ENCODE assay signal across 17 cellular contexts in genomic region chr2:30250421-30250820, GRCh38. TPM values are rescaled to one million over a fixed set of nuclear protein-coding genes. Genes with fewer than 3 reads are reported as not detected.
A peak's percentile ranks its signal among the peaks of the same experiment; 100 is the strongest.
DNase-seq lines count a peak whose midpoint lies in the region; ATAC-seq, FAIRE-seq and TF ChIP-seq lines count a peak whose summit lies in the region.
"Had no signal": no experiment of that assay in that cellular context is flagged by ENCODE, and none has a peak within 500 bp of the region (broad histone marks: within the 10 kb centered on the region; RNA-seq: fewer than 3 reads in every experiment).

No MANE protein-coding gene starts in this region.

- H3K4me1 ChIP-seq in CD4-positive, CD25-positive, alpha-beta regulatory T cell (ENCODE audit: control insufficient read depth, insufficient read depth, low read length, poor library complexity, severe bottlenecking): peaks cover 94% of the 10 kb centered on the region
- H3K4me1 ChIP-seq in CD8-positive, alpha-beta T cell (ENCODE audit: insufficient read depth, low read length): peaks cover 97% of the 10 kb centered on the region
- peaks cover 0 to 4% (median 1%) of the 10 kb centered on the region in 4 experiments; a peak in 1 of 7 replicates for H3K4me1 ChIP-seq in H1 (replicated peaks in 1 of 4; ENCODE audit: control insufficient read depth in 3 of 4, insufficient read depth in 4 of 4, low read length in 3 of 4)
- peaks cover 4 to 26% (median 14%) of the 10 kb centered on the region in 4 donors for H3K4me1 ChIP-seq in Peyer's patch
- peaks cover 28% of the 10 kb centered on the region for H3K4me1 ChIP-seq in suprapubic skin
- H3K4me1 ChIP-seq: breast epithelium had no signal

- no peak overlapping the region for H3K9ac ChIP-seq in H1 (replicated peaks in 1 of 4; ENCODE audit: extremely low read depth in 1 of 4, low read depth in 3 of 4, low read length in 3 of 4)

- TF ChIP-seq EP300 in H1 (IDR thresholded peaks at IDR 0.05; ENCODE audit: borderline replicate concordance in 1 of 2, low read depth in 2 of 2, low read length in 2 of 2): no peak
- TF ChIP-seq EP300 in suprapubic skin (IDR thresholded peaks at IDR 0.05): no peak

- no peak for TF ChIP-seq POLR2A in H1 (IDR thresholded peaks at IDR 0.05; ENCODE audit: control extremely low read depth in 1 of 2, low read depth in 2 of 2, low read length in 2 of 2)
- no peak for TF ChIP-seq POLR2A in Peyer's patch (IDR thresholded peaks at IDR 0.05)
- TF ChIP-seq POLR2A in suprapubic skin (IDR thresholded peaks at IDR 0.05): no peak

- H3K79me1 ChIP-seq in H1 (ENCODE audit: low read depth, low read length): peaks cover 2% of the 10 kb centered on the region; the same call in 1 of the 2 replicates

- no peak overlapping the region for H3K4me3 ChIP-seq in CD4-positive, CD25-positive, alpha-beta regulatory T cell (ENCODE audit: low read depth, low read length)
- H3K4me3 ChIP-seq in CD8-positive, alpha-beta T cell (ENCODE audit: low read depth, low read length): no peak overlapping the region
- H3K4me3 ChIP-seq in H1 (ENCODE audit: extremely low read depth in 1 of 4, insufficient read depth in 2 of 4, low read depth in 3 of 4, low read length in 4 of 4): no peak overlapping the region
- no peak overlapping the region for H3K4me3 ChIP-seq in Peyer's patch
- no peak overlapping the region for H3K4me3 ChIP-seq in suprapubic skin
- H3K4me3 ChIP-seq: breast epithelium had no signal

- no peak overlapping the region for H3K56ac ChIP-seq in H1 (replicated peaks; ENCODE audit: insufficient read length, low read depth, low read length)

- no peaks in the 10 kb centered on the region for H3K79me2 ChIP-seq in H1 (ENCODE audit: control insufficient read depth in 1 of 2, insufficient read depth in 2 of 2, low read length in 2 of 2)

- no peak for TF ChIP-seq CTCF in CD8-positive, alpha-beta T cell (IDR thresholded peaks at IDR 0.05)
- TF ChIP-seq CTCF in H1 (IDR thresholded peaks at IDR 0.05; ENCODE audit: control extremely low read depth in 1 of 3, insufficient read depth in 1 of 3, low read depth in 1 of 3, low read length in 3 of 3) (no peak), nephron progenitor cell (IDR thresholded peaks at IDR 0.05) (no peak), Peyer's patch (IDR thresholded peaks at IDR 0.05) (no peak), suprapubic skin (IDR thresholded peaks at IDR 0.05) (no peak)

- H3K9me3 Mint-ChIP-seq in CD4-positive, CD25-positive, alpha-beta regulatory T cell: peaks cover 0 to 1% (median 0%) of the 10 kb centered on the region in 7 donors
- no peaks in the 10 kb centered on the region for H3K9me3 Mint-ChIP-seq in CD8-positive, alpha-beta T cell
- peaks cover 9% of the 10 kb centered on the region for H3K9me3 Mint-ChIP-seq in nephron progenitor cell

- WGBS in H1 (ENCODE audit: extremely low coverage in 1 of 2, insufficient coverage in 1 of 2, insufficient read length in 1 of 2, insufficient replicate concordance in 2 of 2, low coverage in 1 of 2, low lambda C conversion rate in 2 of 2, missing lambda C conversion rate in 1 of 2), 2 experiments: 93% methylated on average over 5 of the region's 6 CpGs; no CpG with 5 or more reads in 1 of the 2 experiments
- WGBS in suprapubic skin: 89% methylated on average over 6 of the region's 6 CpGs

- H2BK20ac ChIP-seq in H1 (ENCODE audit: low read length): no peak overlapping the region

- no peak overlapping the region for H2AK5ac ChIP-seq in H1 (ENCODE audit: low read depth, low read length)

- no peaks in the 10 kb centered on the region for H3K27me3 Mint-ChIP-seq in CD4-positive, CD25-positive, alpha-beta regulatory T cell
- no peaks in the 10 kb centered on the region for H3K27me3 Mint-ChIP-seq in CD8-positive, alpha-beta T cell (ENCODE audit: low read depth)
- H3K27me3 Mint-ChIP-seq in nephron progenitor cell (ENCODE audit: low read depth, poor library complexity): peaks cover 2% of the 10 kb centered on the region

- H4K5ac ChIP-seq in H1 (ENCODE audit: insufficient read length, low read depth, low read length): no peak overlapping the region

- no peak overlapping the region for H3K14ac ChIP-seq in H1 (ENCODE audit: insufficient read length)

- no peaks in the 10 kb centered on the region for H4K20me1 ChIP-seq in H1 (replicated peaks in 1 of 2; ENCODE audit: control insufficient read depth in 1 of 2, insufficient read depth in 2 of 2, low read length in 2 of 2)

- no peak for TF ChIP-seq RAD21 in H1 (IDR thresholded peaks at IDR 0.05 in 1 of 2, conservative IDR thresholded peaks at IDR 0.05 in 1 of 2; ENCODE audit: low read depth in 2 of 2, low read length in 2 of 2)

- no peak for DNase-seq in CD4-positive, CD25-positive, alpha-beta regulatory T cell
- no peak for DNase-seq in CD8-positive, alpha-beta T cell
- DNase-seq in H1 (ENCODE audit: low read depth in 1 of 2, low spot score in 2 of 2) (no peak), nephron progenitor cell (no peak), Peyer's patch (no peak), suprapubic skin (ENCODE audit: low spot score in 2 of 2) (no peak)
- DNase-seq: AML-193; dermis blood vessel endothelial cell; NCI-H1105; NCI-H510A; stimulated activated naive CD4-positive, alpha-beta T cell; T1000 had no signal

- peak overlapping the region; percentile 63 for H3K27ac ChIP-seq in CD4-positive, CD25-positive, alpha-beta regulatory T cell (ENCODE audit: insufficient read depth, low read length, poor library complexity, severe bottlenecking)
- H3K27ac ChIP-seq in CD8-positive, alpha-beta T cell (ENCODE audit: low read depth, low read length): no peak overlapping the region
- H3K27ac ChIP-seq in H1 (ENCODE audit: low read depth, low read length): no peak overlapping the region
- H3K27ac ChIP-seq in Peyer's patch: peak overlapping the region in 1 of 4 donors; percentile 6
- no peak overlapping the region for H3K27ac ChIP-seq in suprapubic skin

- no peak overlapping the region for H2BK120ac ChIP-seq in H1 (replicated peaks; ENCODE audit: low read depth, low read length)

- intact Hi-C loops in CD8-positive, alpha-beta T cell (cut with DNase I, micrococcal nuclease): loop anchor here in 1 of 2 experiments (5.0 kb wide), 1 partner anchor 88 kb away; no protein-coding TSS in a partner anchor

- H3K9me3 ChIP-seq in CD4-positive, CD25-positive, alpha-beta regulatory T cell (ENCODE audit: control insufficient read depth in 2 of 2, low read length in 2 of 2): no peaks in the 10 kb centered on the region
- no peaks in the 10 kb centered on the region for H3K9me3 ChIP-seq in CD8-positive, alpha-beta T cell (ENCODE audit: low read length)
- H3K9me3 ChIP-seq in H1 (ENCODE audit: insufficient read depth in 2 of 2, low read depth in 1 of 2, low read length in 1 of 2) (no peaks in the 10 kb centered on the region), Peyer's patch (no peaks in the 10 kb centered on the region), suprapubic skin (no peaks in the 10 kb centered on the region)
- H3K9me3 ChIP-seq: breast epithelium had no signal

- no peak overlapping the region for H2BK15ac ChIP-seq in H1 (ENCODE audit: low read length)

- CTCF ChIA-PET in CD8-positive, alpha-beta T cell (lab: Charles Lee): interaction anchor here (0.8 to 17.1 kb wide), 4 partner anchors 16 to 84 kb away, joined by 3 to 230 read pairs (median 4); partner anchors contain the start of gene LBH
- CTCF ChIA-PET in H1 (lab: Charles Lee; ENCODE audit: partially characterized antibody): interaction anchor here (0.7 to 11.4 kb wide), 4 partner anchors 12 to 104 kb away, joined by 3 to 74 read pairs (median 4); no protein-coding TSS in a partner anchor

- no peak overlapping the region for H3K23ac ChIP-seq in H1 (ENCODE audit: insufficient read length)

- no peak overlapping the region for H3K4me2 ChIP-seq in H1 (ENCODE audit: insufficient read depth in 1 of 2, low read depth in 2 of 2, low read length in 2 of 2)

- no peak for ATAC-seq in CD4-positive, CD25-positive, alpha-beta regulatory T cell (ENCODE audit: low read depth in 2 of 2)
- no peak for ATAC-seq in CD8-positive, alpha-beta T cell
- no peak for ATAC-seq in GM18511 (IDR thresholded peaks at IDR 0.05; ENCODE audit: unreplicated experiment)
- ATAC-seq: activated CD4-positive, CD25-positive, alpha-beta regulatory T cell treated with anti-CD3 and anti-CD28 coated beads, Interleukin-2, amount 50 U/mL, for 24 hours; HepG2 had no signal

- H4K91ac ChIP-seq in H1 (replicated peaks; ENCODE audit: insufficient read length, low read length): no peak overlapping the region

- no peak for FAIRE-seq in H1 (lab: Jason Lieb, UNC)
- FAIRE-seq: endothelial cell of umbilical vein, HepG2 had no signal

- H3K23me2 ChIP-seq in H1 (ENCODE audit: low read depth, low read length): no peaks in the 10 kb centered on the region

- peak overlapping the region; percentile 19 to 78 (median 55) for H3K4me3 Mint-ChIP-seq in CD4-positive, CD25-positive, alpha-beta regulatory T cell
- peak overlapping the region; percentile 71 for H3K4me3 Mint-ChIP-seq in CD8-positive, alpha-beta T cell
- H3K4me3 Mint-ChIP-seq in nephron progenitor cell: no peak overlapping the region

- H4K8ac ChIP-seq in H1 (ENCODE audit: extremely low read depth, insufficient read depth, low read length): peak overlapping the region; percentile 1; the same call in 1 of the 2 replicates

- no peak overlapping the region for H3K4ac ChIP-seq in H1 (replicated peaks; ENCODE audit: insufficient read length, low read depth, low read length)

- H3K27me3 ChIP-seq in CD4-positive, CD25-positive, alpha-beta regulatory T cell (ENCODE audit: control insufficient read depth, insufficient read depth, low read length): no peaks in the 10 kb centered on the region
- no peaks in the 10 kb centered on the region for H3K27me3 ChIP-seq in CD8-positive, alpha-beta T cell (ENCODE audit: insufficient read depth, low read length)
- H3K27me3 ChIP-seq in H1 (replicated peaks in 1 of 4; ENCODE audit: control insufficient read depth in 3 of 4, extremely low read depth in 1 of 4, insufficient read depth in 3 of 4, low read length in 3 of 4) (no peaks in the 10 kb centered on the region), Peyer's patch (no peaks in the 10 kb centered on the region), suprapubic skin (no peaks in the 10 kb centered on the region)
- H3K27me3 ChIP-seq: breast epithelium had no signal

- no peak overlapping the region for H2BK12ac ChIP-seq in H1 (ENCODE audit: low read depth, low read length)

- H3K18ac ChIP-seq in H1 (ENCODE audit: extremely low read depth, low read length): no peak overlapping the region; the same call in 1 of the 2 replicates

- H3K27ac Mint-ChIP-seq in CD4-positive, CD25-positive, alpha-beta regulatory T cell: peak overlapping the region; percentile 73 to 97 (median 74)
- peak overlapping the region; percentile 94 for H3K27ac Mint-ChIP-seq in CD8-positive, alpha-beta T cell
- peak overlapping the region; percentile 60 for H3K27ac Mint-ChIP-seq in nephron progenitor cell

- peaks cover 45% of the 10 kb centered on the region for H3K36me3 Mint-ChIP-seq in CD4-positive, CD25-positive, alpha-beta regulatory T cell
- H3K36me3 Mint-ChIP-seq in CD8-positive, alpha-beta T cell: peaks cover 75% of the 10 kb centered on the region
- H3K36me3 Mint-ChIP-seq in nephron progenitor cell (ENCODE audit: low read depth): peaks cover 35% of the 10 kb centered on the region

- no peak overlapping the region for H2AFZ ChIP-seq in H1 (ENCODE audit: low read length)

- peaks cover 35 to 97% (median 73%) of the 10 kb centered on the region in 4 donors for H3K4me1 Mint-ChIP-seq in CD4-positive, CD25-positive, alpha-beta regulatory T cell
- peaks cover 96% of the 10 kb centered on the region for H3K4me1 Mint-ChIP-seq in CD8-positive, alpha-beta T cell (ENCODE audit: low read depth)
- peaks cover 27% of the 10 kb centered on the region for H3K4me1 Mint-ChIP-seq in nephron progenitor cell

- H3K36me3 ChIP-seq in CD4-positive, CD25-positive, alpha-beta regulatory T cell (ENCODE audit: control insufficient read depth, insufficient read depth, low read length): peaks cover 45% of the 10 kb centered on the region
- H3K36me3 ChIP-seq in CD8-positive, alpha-beta T cell (ENCODE audit: insufficient read depth, low read length): peaks cover 5% of the 10 kb centered on the region
- H3K36me3 ChIP-seq in H1 (ENCODE audit: control insufficient read depth in 2 of 4, insufficient read depth in 4 of 4, low read length in 3 of 4) (no peaks in the 10 kb centered on the region), Peyer's patch (no peaks in the 10 kb centered on the region), suprapubic skin (no peaks in the 10 kb centered on the region)
- H3K36me3 ChIP-seq: breast epithelium had no signal

- no peak overlapping the region for H2BK5ac ChIP-seq in H1 (ENCODE audit: low read depth, low read length)

- POLR2A ChIA-PET in CD8-positive, alpha-beta T cell (lab: Charles Lee): interaction anchor here (1.2 to 4.2 kb wide), 5 partner anchors 12 to 196 kb away, joined by 3 to 24 read pairs (median 7); partner anchors contain the start of genes LBH and LCLAT1
- POLR2A ChIA-PET in H1 (lab: Charles Lee; ENCODE audit: partially characterized antibody): interaction anchor here (0.8 kb wide), 1 partner anchor 19 kb away, joined by 3 read pairs; the partner anchor contains the start of gene LBH

RNA-seq across cellular contexts. Expression of gene LBH, which starts 19.1 kb away (rescaled TPM):
- total RNA-seq in CD4-positive, CD25-positive, alpha-beta regulatory T cell: 215 TPM
- polyA plus RNA-seq in CD4-positive, CD25-positive, alpha-beta regulatory T cell: 100 to 1,000 TPM; 225 to 299 (median 250) TPM
- 100 to 1,000 TPM; 127 to 133 TPM for total RNA-seq in CD8-positive, alpha-beta T cell
- 24.6 and 25.7 TPM in 2 replicates for total RNA-seq in H1 (2021; fragmentation: NEBNext Ultra II Directional; extraction: Animal tissue kit (Norgen Biotek cat#: 25700))
- polyA plus RNA-seq in H1 (2011; rRNA removed): 31.4 and 34.5 TPM in 2 replicates
- polyA plus RNA-seq in H1 (2011; cell fraction: cytosol; rRNA removed): 26.7 TPM
- polyA plus RNA-seq in H1 (2011; cell fraction: nucleus; rRNA removed): 19.9 TPM
- 17.6 to 23.3 TPM (median 20.0 TPM) in 4 replicates for polyA plus RNA-seq in H1 (2012, experiment 1 of 2)
- 20.6 TPM for polyA plus RNA-seq in H1 (2012, experiment 2 of 2)
- 11.9 TPM for polyA plus RNA-seq in H1 (2013, experiment 1 of 2)
- polyA plus RNA-seq in H1 (2013, experiment 2 of 2): 12.4 TPM
- polyA minus RNA-seq in H1 (2011; rRNA and poly(A)+ RNA removed): 33.0 and 35.0 TPM in 2 replicates
- 33.3 TPM for polyA minus RNA-seq in H1 (2011; cell fraction: cytosol; rRNA and poly(A)+ RNA removed)
- 45.6 TPM for polyA minus RNA-seq in H1 (2011; cell fraction: nucleus; rRNA and poly(A)+ RNA removed)
- total RNA-seq in Peyer's patch (10 to 100 TPM; 10.9 to 44.6 (median 14.8) TPM), suprapubic skin (10 to 100 TPM; 14.9 to 41.1 (median 30.0) TPM)
